ENCODE assay signal across 23 cellular contexts in the genomic region with DNA sequence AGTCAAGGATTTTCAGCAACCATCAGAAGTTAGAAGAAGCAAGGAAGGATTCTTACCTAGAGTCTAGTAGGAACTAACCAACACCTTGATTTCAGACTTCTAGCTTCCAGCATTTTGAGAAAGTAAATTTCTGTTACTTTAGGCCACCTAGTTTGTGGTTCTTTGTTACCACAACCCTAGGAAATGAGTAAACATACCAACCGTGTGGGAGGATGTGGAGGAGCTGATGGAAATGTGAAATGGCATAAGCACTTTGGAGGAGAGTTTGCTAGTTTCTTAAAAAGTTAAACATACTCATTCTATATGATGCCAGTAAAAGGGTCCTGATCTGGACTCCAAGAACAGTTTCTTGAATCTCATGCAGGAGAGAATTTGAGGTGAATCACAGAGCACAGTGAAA.
DNase-seq lines count a peak whose midpoint lies in the region; ATAC-seq and TF ChIP-seq lines count a peak whose summit lies in the region.
"Had no signal": no experiment of that assay in that cellular context is flagged by ENCODE, and none has a peak within 500 bp of the region (broad histone marks: within the 10 kb centered on the region; RNA-seq: fewer than 3 reads in every experiment).

No MANE protein-coding gene starts in this region.

- peak; percentile 31 for ATAC-seq in activated T-helper 17 cell treated with anti-CD3 and anti-CD28 coated beads, Interleukin-2, amount 50 U/mL, for 72 hours (replicated peaks)
- ATAC-seq in activated T-cell treated with anti-CD3 and anti-CD28 coated beads, Interleukin-2, amount 50 U/mL, for 4 hours = no peak
- no peak for ATAC-seq in GM21528 (IDR thresholded peaks at IDR 0.05; ENCODE audit: low FRiP score, unreplicated experiment)
- no peak for ATAC-seq in activated CD4-positive, alpha-beta T cell treated with anti-CD3 and anti-CD28 coated beads for 36 hours

- TF ChIP-seq CTCF in fibroblast of pulmonary artery (IDR thresholded peaks at IDR 0.05; ENCODE audit: low read length, missing control alignments) = no peak

- CTCF ChIA-PET in activated CD4-positive, alpha-beta T cell treated with anti-CD3 and anti-CD28 coated beads for 36 hours (lab: Charles Lee) = no interaction called here

- H3K9me3 Mint-ChIP-seq in activated T-helper 17 cell treated with anti-CD3 and anti-CD28 coated beads, Interleukin-2, amount 50 U/mL, for 72 hours = no peaks in the 10 kb centered on the region
- peaks cover 14% of the 10 kb centered on the region for H3K9me3 Mint-ChIP-seq in activated T-cell treated with anti-CD3 and anti-CD28 coated beads, Interleukin-2, amount 50 U/mL, for 4 hours
- H3K9me3 Mint-ChIP-seq in activated CD4-positive, alpha-beta T cell treated with anti-CD3 and anti-CD28 coated beads for 36 hours (ENCODE audit: low read depth) = peaks cover 7% of the 10 kb centered on the region

- H3K27me3 Mint-ChIP-seq in activated T-helper 17 cell treated with anti-CD3 and anti-CD28 coated beads, Interleukin-2, amount 50 U/mL, for 72 hours = no peaks in the 10 kb centered on the region
- H3K27me3 Mint-ChIP-seq in activated T-cell treated with anti-CD3 and anti-CD28 coated beads, Interleukin-2, amount 50 U/mL, for 4 hours (ENCODE audit: low read depth) = no peaks in the 10 kb centered on the region
- no peaks in the 10 kb centered on the region for H3K27me3 Mint-ChIP-seq in activated CD4-positive, alpha-beta T cell treated with anti-CD3 and anti-CD28 coated beads for 36 hours
- H3K27me3 Mint-ChIP-seq: IgD-negative memory B cell had no signal

- POLR2A ChIA-PET in activated CD4-positive, alpha-beta T cell treated with anti-CD3 and anti-CD28 coated beads for 36 hours (lab: Charles Lee) = no interaction called here

- H3K36me3 Mint-ChIP-seq in activated T-helper 17 cell treated with anti-CD3 and anti-CD28 coated beads, Interleukin-2, amount 50 U/mL, for 72 hours (ENCODE audit: low read depth) = no peaks in the 10 kb centered on the region
- H3K36me3 Mint-ChIP-seq in activated T-cell treated with anti-CD3 and anti-CD28 coated beads, Interleukin-2, amount 50 U/mL, for 4 hours (ENCODE audit: insufficient read depth) = no peaks in the 10 kb centered on the region
- H3K36me3 Mint-ChIP-seq in activated CD4-positive, alpha-beta T cell treated with anti-CD3 and anti-CD28 coated beads for 36 hours (ENCODE audit: low read depth) = no peaks in the 10 kb centered on the region
- H3K36me3 Mint-ChIP-seq: IgD-negative memory B cell had no signal

- intact Hi-C loops in activated CD4-positive, alpha-beta T cell treated with anti-CD3 and anti-CD28 coated beads for 36 hours (cut with DNase I, micrococcal nuclease) = no loop called here

- H3K4me1 Mint-ChIP-seq in activated T-helper 17 cell treated with anti-CD3 and anti-CD28 coated beads, Interleukin-2, amount 50 U/mL, for 72 hours = no peaks in the 10 kb centered on the region
- no peaks in the 10 kb centered on the region for H3K4me1 Mint-ChIP-seq in activated T-cell treated with anti-CD3 and anti-CD28 coated beads, Interleukin-2, amount 50 U/mL, for 4 hours (ENCODE audit: low read depth)
- H3K4me1 Mint-ChIP-seq in activated CD4-positive, alpha-beta T cell treated with anti-CD3 and anti-CD28 coated beads for 36 hours = no peaks in the 10 kb centered on the region
- H3K4me1 Mint-ChIP-seq: IgD-negative memory B cell had no signal

- peak; percentile 53 for DNase-seq in H4 (ENCODE audit: low spot score)
- peak; percentile 12 for DNase-seq in M059J (ENCODE audit: low read depth)
- DNase-seq in fibroblast of pulmonary artery (ENCODE audit: low read depth) = peak; percentile 10
- no peak for DNase-seq in activated T-cell treated with anti-CD3 and anti-CD28 coated beads, Interleukin-2, amount 50 U/mL, for 4 hours
- no peak for DNase-seq in activated CD4-positive, alpha-beta T cell treated with anti-CD3 and anti-CD28 coated beads for 36 hours
- DNase-seq in erythroblast (lab: John Stamatoyannopoulos, UW) = no peak
- DNase-seq: DMS153, GM23248, HCEC 1CT, MM.1S, NCI-H1048, NCI-H1436, NCI-H187, NCI-H2081 treated with DMSO at 0.1 percent for 48 hours, NCI-H2171, NCI-H524, NCI-H748 treated with DMSO at 0.1 percent for 48 hours, PC-9, Right ventricle myocardium superior had no signal

- no peak overlapping the region for H3K4me3 ChIP-seq in fibroblast of pulmonary artery (replicated peaks; ENCODE audit: low read depth, low read length)
- H3K4me3 ChIP-seq: GM23248, PC-9, SJSA1 had no signal

- no peak overlapping the region for H3K27ac Mint-ChIP-seq in activated T-helper 17 cell treated with anti-CD3 and anti-CD28 coated beads, Interleukin-2, amount 50 U/mL, for 72 hours
- H3K27ac Mint-ChIP-seq in activated CD4-positive, alpha-beta T cell treated with anti-CD3 and anti-CD28 coated beads for 36 hours = no peak overlapping the region
- H3K27ac Mint-ChIP-seq: IgD-negative memory B cell had no signal

- no peak overlapping the region for H3K4me3 Mint-ChIP-seq in activated T-helper 17 cell treated with anti-CD3 and anti-CD28 coated beads, Interleukin-2, amount 50 U/mL, for 72 hours
- no peak overlapping the region for H3K4me3 Mint-ChIP-seq in activated T-cell treated with anti-CD3 and anti-CD28 coated beads, Interleukin-2, amount 50 U/mL, for 4 hours
- H3K4me3 Mint-ChIP-seq in activated CD4-positive, alpha-beta T cell treated with anti-CD3 and anti-CD28 coated beads for 36 hours = no peak overlapping the region
- H3K4me3 Mint-ChIP-seq: IgD-negative memory B cell had no signal

- TF ChIP-seq POLR2A in erythroblast (IDR thresholded peaks at IDR 0.05; ENCODE audit: low read length) = no peak

Comparison
In these comparisons a context has a peak if more than half of its experiments do, and no peak if none do; other contexts are left out.
1. DNase-seq: peak in H4 (single experiment), M059J (single experiment) and fibroblast of pulmonary artery (single experiment); none in activated T-cell treated with anti-CD3 and anti-CD28 coated beads, Interleukin-2, amount 50 U/mL, for 4 hours (single experiment), activated CD4-positive, alpha-beta T cell treated with anti-CD3 and anti-CD28 coated beads for 36 hours (single experiment) and erythroblast (0 of 2).